In genomic region chr5:73218552-73219171, GRCh38 we compare ENCODE assay signal across 9 cellular contexts. TPM values are rescaled to one million over a fixed set of nuclear protein-coding genes. Genes with fewer than 3 reads are reported as not detected.
A peak's percentile ranks its signal among the peaks of the same experiment; 100 is the strongest.
DNase-seq lines count a peak whose midpoint lies in the region; ATAC-seq, FAIRE-seq and TF ChIP-seq lines count a peak whose summit lies in the region.
"Had no signal": no experiment of that assay in that cellular context is flagged by ENCODE, and none has a peak within 500 bp of the region (broad histone marks: within the 10 kb centered on the region; RNA-seq: fewer than 3 reads in every experiment).

No MANE protein-coding gene starts in this region.

- H3K36me3 ChIP-seq in brain microvascular endothelial cell (replicated peaks) = no peaks in the 10 kb centered on the region
- no peaks in the 10 kb centered on the region for H3K36me3 ChIP-seq in spleen

- H3K4me3 Mint-ChIP-seq in neural crest cell = no peak overlapping the region
- H3K4me3 Mint-ChIP-seq: activated naive CD8-positive, alpha-beta T cell treated with anti-CD3 and anti-CD28 coated beads, Interleukin-2, amount 10 ng/mL, durations not matched to agents 7 days and 5 days had no signal

- TF ChIP-seq POLR2A in NB4 (IDR thresholded peaks at IDR 0.05; ENCODE audit: extremely low read depth, insufficient read length) (no peak), spleen (IDR thresholded peaks at IDR 0.05) (no peak)

- ATAC-seq in HG02885 (IDR thresholded peaks at IDR 0.05; ENCODE audit: poor library complexity, unreplicated experiment) = no peak

- H3K36me3 Mint-ChIP-seq in neural crest cell (ENCODE audit: low read depth) = no peaks in the 10 kb centered on the region
- H3K36me3 Mint-ChIP-seq: activated naive CD8-positive, alpha-beta T cell treated with anti-CD3 and anti-CD28 coated beads, Interleukin-2, amount 10 ng/mL, durations not matched to agents 7 days and 5 days had no signal

- peaks cover 0 to 18% (median 14%) of the 10 kb centered on the region in 6 donors for H3K4me1 ChIP-seq in spleen

- no peaks in the 10 kb centered on the region for H3K9me3 Mint-ChIP-seq in neural crest cell

- H3K4me1 Mint-ChIP-seq in neural crest cell = no peaks in the 10 kb centered on the region

- WGBS in spleen, 5 donors = 35 to 45% (median 41%) methylated on average over 4 of the region's 4 CpGs

- H3K27me3 ChIP-seq in brain microvascular endothelial cell (replicated peaks) (no peaks in the 10 kb centered on the region), spleen (replicated peaks in 1 of 7) (peaks cover 0 to 91% (median 40%) of the 10 kb centered on the region in 7 donors)

- peaks cover 100% of the 10 kb centered on the region for H3K27me3 Mint-ChIP-seq in neural crest cell (ENCODE audit: low read depth)

- intact Hi-C loops in spleen (cut with DNase I; ENCODE audit: low total_unique reads) = no loop called here

- H3K27ac Mint-ChIP-seq in neural crest cell (ENCODE audit: unreplicated experiment) = no peak overlapping the region
- H3K27ac Mint-ChIP-seq: activated naive CD8-positive, alpha-beta T cell treated with anti-CD3 and anti-CD28 coated beads, Interleukin-2, amount 10 ng/mL, durations not matched to agents 7 days and 5 days had no signal

- H3K27ac ChIP-seq in brain microvascular endothelial cell (no peak overlapping the region), spleen (no peak overlapping the region)

- TF ChIP-seq CTCF in NB4 (IDR thresholded peaks at IDR 0.05; ENCODE audit: low read depth, low read length) (peak; percentile 11), brain microvascular endothelial cell (IDR thresholded peaks at IDR 0.05; ENCODE audit: low read depth, low read length, missing control alignments) (peak; percentile 75), neural crest cell (conservative IDR thresholded peaks at IDR 0.05) (peak; percentile 51), spleen (IDR thresholded peaks at IDR 0.05 in 8 of 11, conservative IDR thresholded peaks at IDR 0.05 in 3 of 11) (no peak)

- in situ Hi-C loops in brain microvascular endothelial cell (cut with HindIII; ENCODE audit: low pct_ligation_motif_present, low sequenced_read_pairs) = no loop called here

- H3K4me3 ChIP-seq in NB4 (ENCODE audit: low read depth, low read length) (no peak overlapping the region), brain microvascular endothelial cell (ENCODE audit: low read depth, low read length) (no peak overlapping the region), spleen (no peak overlapping the region)

- peak; percentile 19 for DNase-seq in NB4 (ENCODE audit: low read depth)
- DNase-seq in brain microvascular endothelial cell = peak; percentile 48
- no peak for DNase-seq in neural crest cell (ENCODE audit: low read depth, low spot score)
- no peak for DNase-seq in spleen
- no peak for DNase-seq in activated CD4-positive, alpha-beta T cell treated with anti-CD3 and anti-CD28 coated beads for 4 hours
- DNase-seq: activated naive CD8-positive, alpha-beta T cell treated with anti-CD3 and anti-CD28 coated beads, Interleukin-2, amount 10 ng/mL, durations not matched to agents 7 days and 5 days had no signal

- FAIRE-seq in G401.6 (lab: Jason Lieb, UNC) = peak; percentile 86

- H3K9me3 ChIP-seq in spleen = no peaks in the 10 kb centered on the region

RNA-seq across cellular contexts. Expression of gene TMEM174, which starts 45.7 kb away (rescaled TPM):
- not detected in 2 replicates for total RNA-seq in neural crest cell
- not detected for total RNA-seq in spleen
- not detected for polyA plus RNA-seq in spleen
- total RNA-seq: activated naive CD8-positive, alpha-beta T cell treated with anti-CD3 and anti-CD28 coated beads, Interleukin-2, amount 10 ng/mL, durations not matched to agents 7 days and 5 days; liver had no signal
- polyA plus RNA-seq: liver had no signal

Comparison
In these comparisons a context has a peak if more than half of its experiments do, and no peak if none do; other contexts are left out.
1. DNase-seq: peak in NB4 (single experiment) and brain microvascular endothelial cell (single experiment); none in neural crest cell (single experiment), spleen (single experiment) and activated CD4-positive, alpha-beta T cell treated with anti-CD3 and anti-CD28 coated beads for 4 hours (0 of 2).
2. CTCF ChIP-seq: peak in NB4 (single experiment), brain microvascular endothelial cell (single experiment) and neural crest cell (single experiment); none in spleen (0 of 11).